8 cellular contexts compared by ENCODE assay signal in genomic region chr9:2017459-2018161, GRCh38. TPM values are rescaled to one million over a fixed set of nuclear protein-coding genes. Genes with fewer than 3 reads are reported as not detected.
DNase-seq lines count a peak whose midpoint lies in the region; ATAC-seq, FAIRE-seq and TF ChIP-seq lines count a peak whose summit lies in the region.

No MANE protein-coding gene starts in this region.

- POLR2A ChIA-PET in K562 (lab: Yijun Ruan, JAX): interaction anchor here (1.3 to 3.0 kb wide), 2 partner anchors 10 to 13 kb away, joined by 3 to 11 read pairs; no protein-coding TSS in a partner anchor

- FAIRE-seq in K562 (lab: Jason Lieb, UNC): peak; percentile 40

- peak overlapping the region; percentile 68; the same call in 1 of the 2 replicates for H2AFZ ChIP-seq in K562 (ENCODE audit: low read depth, low read length)

- in situ Hi-C loops in K562 (cut with MboI): no loop called here

- H3K27ac ChIP-seq in K562 (ENCODE audit: extremely low read depth, low read depth, low read length): peak overlapping the region; percentile 93
- H3K27ac ChIP-seq in iPS DF 6.9 (ENCODE audit: low read length): no peak overlapping the region
- H3K27ac ChIP-seq in sigmoid colon: peak overlapping the region; percentile 96 to 98 (median 96)

- H3K4me2 ChIP-seq in K562 (ENCODE audit: insufficient read depth, low read length): peak overlapping the region; percentile 90

- no TSS peak for BruUV-seq in K562 (replicated peaks; lab: Mats Ljungman, UMichigan)

- H3K4me3 ChIP-seq in LNCaP clone FGC (ENCODE audit: low read depth, low read length) (peak overlapping the region; percentile 80), K562 (peak overlapping the region; percentile 71), iPS DF 6.9 (ENCODE audit: low read length) (peak overlapping the region; percentile 65; the same call in 1 of the 2 replicates), sigmoid colon (peak overlapping the region; percentile 63 to 89 (median 85))

- peak overlapping the region; percentile 90 for H3K9ac ChIP-seq in ES-I3 (ENCODE audit: low read depth, low read length)
- H3K9ac ChIP-seq in K562 (ENCODE audit: insufficient read depth in 1 of 2, low read depth in 2 of 2, low read length in 2 of 2): peak overlapping the region; percentile 75 to 98

- no peaks in the 10 kb centered on the region for H4K20me1 ChIP-seq in K562 (replicated peaks; ENCODE audit: control insufficient read depth, insufficient read depth, low read length)

- no peak for TF ChIP-seq RAD21 in K562 (CRISPR knock-in tag; conservative IDR thresholded peaks at IDR 0.05 in 1 of 2, IDR thresholded peaks at IDR 0.05 in 1 of 2)

- H3K36me3 ChIP-seq in ES-I3 (ENCODE audit: insufficient read depth, low read length) (no peaks in the 10 kb centered on the region), K562 (ENCODE audit: control insufficient read depth, insufficient read depth, low read length) (no peaks in the 10 kb centered on the region; the same call in 2 of the 3 replicates), iPS DF 6.9 (ENCODE audit: control insufficient read depth, insufficient read depth, low read length) (no peaks in the 10 kb centered on the region), sigmoid colon (no peaks in the 10 kb centered on the region)

- H3K27me3 ChIP-seq in K562 (ENCODE audit: control insufficient read depth in 2 of 2, insufficient read depth in 2 of 2, low read length in 2 of 2): no peaks in the 10 kb centered on the region
- H3K27me3 ChIP-seq in iPS DF 6.9 (ENCODE audit: control insufficient read depth, insufficient read depth, low read length): peaks cover 10% of the 10 kb centered on the region; the same call in 1 of the 2 replicates
- no peaks in the 10 kb centered on the region for H3K27me3 ChIP-seq in sigmoid colon

- TF ChIP-seq CTCF in LNCaP clone FGC (IDR thresholded peaks at IDR 0.05; ENCODE audit: control insufficient read depth, extremely low read depth, insufficient read depth) (no peak), K562 (IDR thresholded peaks at IDR 0.05 in 2 of 3, conservative IDR thresholded peaks at IDR 0.05 in 1 of 3; ENCODE audit: insufficient read depth in 2 of 3, low read depth in 1 of 3, low read length in 3 of 3) (no peak), sigmoid colon (IDR thresholded peaks at IDR 0.05) (no peak)

- H3K79me2 ChIP-seq in K562 (ENCODE audit: control insufficient read depth, insufficient read depth, low read length): peaks cover 68% of the 10 kb centered on the region

- DNase-seq in LNCaP clone FGC (ENCODE audit: low read depth) (no peak), UCSD-AML1 (lab: John Stamatoyannopoulos, UW; ENCODE audit: unreplicated experiment) (peak; percentile 84), K562 (ENCODE audit: extremely low read depth in 1 of 4, low spot score in 3 of 4) (peak; percentile 26 to 65 (median 46)), iPS DF 6.9 (ENCODE audit: low read depth, low spot score) (no peak), sigmoid colon (peak; percentile 88), SHP77 treated with DMSO at 0.1 percent for 48 hours (lab: John Stamatoyannopoulos, UW) (no peak)

- no peaks in the 10 kb centered on the region for H3K9me1 ChIP-seq in K562 (ENCODE audit: control insufficient read depth, insufficient read depth, low read length)

- H3K4me1 ChIP-seq in ES-I3 (ENCODE audit: insufficient read depth, low read length): no peaks in the 10 kb centered on the region; the same call in 1 of the 2 replicates
- peaks cover 19 to 22% of the 10 kb centered on the region in 2 experiments for H3K4me1 ChIP-seq in K562 (replicated peaks in 1 of 2; ENCODE audit: control insufficient read depth in 2 of 2, insufficient read depth in 2 of 2, low read length in 2 of 2)
- H3K4me1 ChIP-seq in iPS DF 6.9 (ENCODE audit: control insufficient read depth, insufficient read depth, low read length): no peaks in the 10 kb centered on the region
- H3K4me1 ChIP-seq in sigmoid colon: peaks cover 0 to 54% (median 48%) of the 10 kb centered on the region in 4 donors

- peak; percentile 20 for ATAC-seq in GM21723 (IDR thresholded peaks at IDR 0.05; ENCODE audit: unreplicated experiment)
- peak; percentile 15 for ATAC-seq in K562

- TF ChIP-seq EP300 in K562 (IDR thresholded peaks at IDR 0.05; ENCODE audit: low read length): no peak
- no peak for TF ChIP-seq EP300 in sigmoid colon (IDR thresholded peaks at IDR 0.05)

- H3K9me3 ChIP-seq in ES-I3 (ENCODE audit: control insufficient read depth, insufficient read depth, low read length): no peaks in the 10 kb centered on the region
- H3K9me3 ChIP-seq in K562 (replicated peaks; ENCODE audit: control insufficient read depth, insufficient read depth, low read depth, low read length): no peaks in the 10 kb centered on the region
- no peaks in the 10 kb centered on the region for H3K9me3 ChIP-seq in iPS DF 6.9 (ENCODE audit: control insufficient read depth, insufficient read depth, low read length)
- H3K9me3 ChIP-seq in sigmoid colon: no peaks in the 10 kb centered on the region

- CTCF ChIA-PET in K562 (lab: Yijun Ruan, JAX; ENCODE audit: low intra/inter-chr PET ratio): no interaction called here

- intact Hi-C loops in K562 (cut with micrococcal nuclease) (loop anchor here (10.0 kb wide), 1 partner anchor 67 kb away; no protein-coding TSS in a partner anchor), sigmoid colon (cut with DNase I) (loop anchor here (10.0 kb wide), 4 partner anchors 217 to 1507 kb away; partner anchors contain the start of genes PUM3 and RFX3)

- WGBS in K562 (ENCODE audit: insufficient coverage, low coverage, missing lambda C conversion rate): under 1% methylated on average over 21 of the region's 65 CpGs
- WGBS in iPS DF 6.9 (ENCODE audit: insufficient coverage, insufficient read length): no CpG with 5 or more reads among the region's 65 CpGs
- 0 to 1% methylated on average over 65 of the region's 65 CpGs for WGBS in sigmoid colon, 2 donors

- TF ChIP-seq POLR2A in K562 (conservative IDR thresholded peaks at IDR 0.05) (no peak), sigmoid colon (IDR thresholded peaks at IDR 0.05) (peak; percentile 0 to 51)

TF ChIP-seq in K562, 482 proteins besides CTCF, POLR2A, EP300 and RAD21 (continues in another document):
- peak; percentile 40 for TF ChIP-seq MEIS2 (IDR thresholded peaks at IDR 0.05; ENCODE audit: partially characterized antibody)
- TF ChIP-seq SRSF9 (IDR thresholded peaks at IDR 0.05; ENCODE audit: borderline replicate concordance, low read depth, low read length): no peak
- TF ChIP-seq SPI1 (IDR thresholded peaks at IDR 0.05; ENCODE audit: borderline replicate concordance, low read depth, low read length): peak; percentile 53; the same call in 1 of the 2 replicates
- TF ChIP-seq GATAD2B (IDR thresholded peaks at IDR 0.05; ENCODE audit: borderline replicate concordance): 0 out of 2 replicates have a peak, but pooled peaks have one; percentile 42
- TF ChIP-seq MTA2 (IDR thresholded peaks at IDR 0.05; ENCODE audit: low read depth): no peak
- TF ChIP-seq CREM (IDR thresholded peaks at IDR 0.05; ENCODE audit: low read depth): peak; percentile 49; the same call in 1 of the 2 replicates
- TF ChIP-seq TAF7 (tag; IDR thresholded peaks at IDR 0.05): 0 out of 2 replicates have a peak, but pooled peaks have one; percentile 25
- peak; percentile 18; the same call in 1 of the 2 replicates for TF ChIP-seq SOX6 (IDR thresholded peaks at IDR 0.05)
- TF ChIP-seq ZNF175 (CRISPR knock-in tag; IDR thresholded peaks at IDR 0.05; ENCODE audit: low read depth): no peak
- 0 out of 2 replicates have a peak, but pooled peaks have one; percentile 34 for TF ChIP-seq ELF2 (CRISPR knock-in tag; IDR thresholded peaks at IDR 0.05)

RNA-seq across cellular contexts. Expression of gene SMARCA2, which starts 2.5 kb away (rescaled TPM):
- 79.2 and 117 TPM in 2 replicates for total RNA-seq in K562 (2011; cell fraction: chromatin; rRNA removed; ENCODE audit: low replicate concordance)
- total RNA-seq in K562 (2011; cell fraction: nucleolus; rRNA removed): 31.4 and 47.4 TPM in 2 replicates
- 67.2 and 80.6 TPM in 2 replicates for total RNA-seq in K562 (2011; cell fraction: nucleoplasm; rRNA removed)
- total RNA-seq in K562 (2014; rRNA removed): 21.2 and 23.7 TPM in 2 replicates
- total RNA-seq in K562 (2014; rRNA removed; fragmentation: Illumina TruSeq; extraction: Trizol): 32.6 and 34.9 TPM in 2 replicates
- total RNA-seq in K562 (2015; rRNA removed; fragmentation: Illumina TruSeq; extraction: Trizol): 30.1 and 32.9 TPM in 2 replicates
- total RNA-seq in K562 (2021): 34.8 and 35.0 TPM in 2 replicates
- polyA plus RNA-seq in K562 (2011; rRNA removed): 28.8 and 45.9 TPM in 2 replicates
- 40.2 and 49.5 TPM in 2 replicates for polyA plus RNA-seq in K562 (2011; cell fraction: cytosol; rRNA removed)
- polyA plus RNA-seq in K562 (2011; cell fraction: nucleus; rRNA removed): 66.9 and 68.6 TPM in 2 replicates
- 25.1 and 25.2 TPM in 2 replicates for polyA plus RNA-seq in K562 (2012)
- 25.5 and 27.8 TPM in 2 replicates for polyA plus RNA-seq in K562 (2014; fragmentation: Illumina TruSeq; extraction: Trizol)
- polyA plus RNA-seq in K562 (2014; fragmentation: Nextera tagmentation; extraction: Ambion mirVana): 1 to 10 TPM; 8.0 to 8.3 TPM
- polyA plus RNA-seq in K562 (2014; rRNA removed): 17.8 and 20.4 TPM in 2 replicates
- polyA minus RNA-seq in K562 (2011; rRNA and poly(A)+ RNA removed): 74.8 and 99.3 TPM in 2 replicates
- polyA minus RNA-seq in K562 (2011; cell fraction: cytosol; rRNA and poly(A)+ RNA removed): 22.7 and 27.1 TPM in 2 replicates
- 84.8 and 137 TPM in 2 replicates for polyA minus RNA-seq in K562 (2011; cell fraction: nucleus; rRNA and poly(A)+ RNA removed)
- 100 to 1,000 TPM in 1 of 4 donors, 10 to 100 TPM in 3; 75.0 to 209 (median 88.9) TPM for total RNA-seq in sigmoid colon
- polyA plus RNA-seq in sigmoid colon: 10 to 100 TPM; 32.1 to 45.9 (median 42.6) TPM

Comparison
In these comparisons a context has a peak if more than half of its experiments do, and no peak if none do; other contexts are left out.
1. DNase-seq: peak in UCSD-AML1 (single experiment), K562 (4 of 4) and sigmoid colon (single experiment); none in LNCaP clone FGC (single experiment), iPS DF 6.9 (single experiment) and SHP77 treated with DMSO at 0.1 percent for 48 hours (single experiment).
2. Peak in every context shown above with its lines, with median percentiles within 50 percentile points of each other: H3K4me3 ChIP-seq.